8 cellular contexts compared by ENCODE assay signal in the genomic region with DNA sequence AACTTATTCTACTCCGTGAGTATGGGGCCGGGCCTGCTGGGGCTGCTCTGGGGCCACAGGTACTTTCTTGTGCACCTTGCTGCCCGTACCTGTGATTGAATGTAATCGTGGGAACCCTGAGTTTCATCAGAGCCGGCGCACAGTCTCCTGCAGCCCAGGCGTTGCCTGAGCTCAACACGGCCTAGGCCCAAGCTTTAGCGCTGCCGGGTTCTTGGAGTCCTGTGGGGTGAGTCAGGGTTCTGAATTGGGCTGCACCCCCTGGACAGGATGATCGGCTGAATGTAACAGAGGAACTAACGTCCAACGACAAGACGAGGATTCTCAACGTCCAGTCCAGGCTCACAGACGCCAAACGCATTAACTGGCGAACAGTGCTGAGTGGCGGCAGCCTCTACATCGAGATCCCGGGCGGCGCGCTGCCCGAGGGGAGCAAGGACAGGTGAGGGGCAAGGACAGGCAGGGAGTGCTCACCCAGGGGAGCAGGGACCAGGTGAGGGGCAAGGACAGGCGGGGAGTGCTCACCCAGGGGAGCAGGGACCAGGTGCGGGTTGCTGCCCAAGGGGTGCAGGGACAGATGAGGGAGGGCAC. TPM values are rescaled to one million over a fixed set of nuclear protein-coding genes. Genes with fewer than 3 reads are reported as not detected.
A peak's percentile ranks its signal among the peaks of the same experiment; 100 is the strongest.
DNase-seq lines count a peak whose midpoint lies in the region; ATAC-seq and TF ChIP-seq lines count a peak whose summit lies in the region.

No MANE protein-coding gene starts in this region.

- no peak for ATAC-seq in GM18907 (IDR thresholded peaks at IDR 0.05; ENCODE audit: unreplicated experiment)

- H3K27me3 ChIP-seq in Karpas-422 (ENCODE audit: low read length) (no peaks in the 10 kb centered on the region), ascending aorta (no peaks in the 10 kb centered on the region), thymus (ENCODE audit: control insufficient read depth, insufficient read depth) (no peaks in the 10 kb centered on the region)

- H3K9me2 ChIP-seq in Karpas-422 (replicated peaks; ENCODE audit: insufficient read depth, low read length) = no peaks in the 10 kb centered on the region

- peak overlapping the region; percentile 100 for H3K9ac ChIP-seq in Karpas-422 (ENCODE audit: low read length)

- no peak overlapping the region for H2AFZ ChIP-seq in Karpas-422 (ENCODE audit: low read length)

- peaks cover 30% of the 10 kb centered on the region for H3K79me2 ChIP-seq in Karpas-422 (ENCODE audit: low read length)

- H4K20me1 ChIP-seq in Karpas-422 (ENCODE audit: insufficient read depth, low read depth, low read length) = peaks cover 46% of the 10 kb centered on the region

- H3K27ac ChIP-seq in C4-2B (peak overlapping the region; percentile 96), Karpas-422 (ENCODE audit: low read length) (peak overlapping the region; percentile 94), ascending aorta (peak overlapping the region; percentile 99 to 100), thymus (ENCODE audit: low read depth) (peak overlapping the region; percentile 46)

- H3K4me3 ChIP-seq in Karpas-422 (ENCODE audit: low read length) (peak overlapping the region; percentile 100), ascending aorta (peak overlapping the region; percentile 95 to 96), thymus (ENCODE audit: low read length) (peak overlapping the region; percentile 100)

- H3K4me2 ChIP-seq in Karpas-422 (ENCODE audit: low read depth, low read length, poor library complexity, severe bottlenecking) = peak overlapping the region; percentile 74

- peaks cover 42% of the 10 kb centered on the region for H3K4me1 ChIP-seq in Karpas-422 (ENCODE audit: low read length)
- H3K4me1 ChIP-seq in ascending aorta = peaks cover 22 to 44% of the 10 kb centered on the region in 2 donors
- H3K4me1 ChIP-seq in thymus (ENCODE audit: control insufficient read depth, insufficient read depth, low read length) = peaks cover 14% of the 10 kb centered on the region

- intact Hi-C loops in ascending aorta (cut with DNase I) = loop anchor here (2.0 kb wide), 1 partner anchor 57 kb away; the partner anchor contains the start of genes LSM7 and SPPL2B

- 65% methylated on average over 27 of the region's 27 CpGs for WGBS in thymus

- H3K36me3 ChIP-seq in Karpas-422 (ENCODE audit: insufficient read depth, low read length) (peaks cover 24% of the 10 kb centered on the region), ascending aorta (peaks cover 26 to 33% of the 10 kb centered on the region in 2 donors), thymus (ENCODE audit: control insufficient read depth, insufficient read depth) (peaks cover 30% of the 10 kb centered on the region)

- DNase-seq in Karpas-422 (peak; percentile 46), ascending aorta (ENCODE audit: low spot score in 2 of 2) (peak in 1 of 2 donors; percentile 75), kidney tubule cell (ENCODE audit: low spot score) (peak; percentile 82), NCI-H1048 (lab: John Stamatoyannopoulos, UW) (no peak), SIG-M5 treated with dmso at 0.1 percent for 504 hours (lab: John Stamatoyannopoulos, UW; ENCODE audit: unreplicated experiment) (no peak)

- H3K9me3 ChIP-seq in Karpas-422 (ENCODE audit: low read length) (no peaks in the 10 kb centered on the region), ascending aorta (no peaks in the 10 kb centered on the region), thymus (ENCODE audit: control insufficient read depth) (no peaks in the 10 kb centered on the region)

- TF ChIP-seq CTCF in C4-2B (conservative IDR thresholded peaks at IDR 0.05) (no peak), ascending aorta (IDR thresholded peaks at IDR 0.05) (no peak)

RNA-seq across cellular contexts. Expression of gene PEAK3, which starts 10.4 kb away (rescaled TPM):
- total RNA-seq in Karpas-422 (2014; rRNA removed; shearing (Covaris generic); ENCODE audit: low replicate concordance) = not detected in 2 replicates
- 4.7 TPM for total RNA-seq in ascending aorta
- 0.34 TPM for polyA plus RNA-seq in thymus

RNA-seq across cellular contexts. Expression of gene JSRP1, which starts 15.4 kb away (rescaled TPM):
- total RNA-seq in Karpas-422 (2014; rRNA removed; shearing (Covaris generic); ENCODE audit: low replicate concordance) = not detected in 2 replicates
- not detected for total RNA-seq in ascending aorta
- polyA plus RNA-seq in thymus = 1.3 TPM

RNA-seq across cellular contexts. Expression of gene AMH, which starts 22.5 kb away (rescaled TPM):
- total RNA-seq in Karpas-422 (2014; rRNA removed; shearing (Covaris generic); ENCODE audit: low replicate concordance) = 1.9 and 7.2 TPM in 2 replicates
- total RNA-seq in ascending aorta = not detected
- polyA plus RNA-seq in thymus = 2.2 TPM

RNA-seq across cellular contexts. Expression of gene SF3A2, which starts 35.0 kb away (rescaled TPM):
- 27.2 and 55.8 TPM in 2 replicates for total RNA-seq in Karpas-422 (2014; rRNA removed; shearing (Covaris generic); ENCODE audit: low replicate concordance)
- 21.3 TPM for total RNA-seq in ascending aorta
- polyA plus RNA-seq in thymus = 51.1 TPM

RNA-seq across cellular contexts. Expression of gene PLEKHJ1, which starts 35.5 kb away (rescaled TPM):
- 57.4 and 136 TPM in 2 replicates for total RNA-seq in Karpas-422 (2014; rRNA removed; shearing (Covaris generic); ENCODE audit: low replicate concordance)
- 23.9 TPM for total RNA-seq in ascending aorta
- polyA plus RNA-seq in thymus = 97.7 TPM

Comparison
In these comparisons a context has a peak if more than half of its experiments do, and no peak if none do; other contexts are left out.
1. H3K27ac ChIP-seq: peak in every context shown above with its lines; median percentile 100 in ascending aorta; 96 in C4-2B; 94 in Karpas-422; 46 in thymus.
2. DNase-seq: peak in Karpas-422 (single experiment) and kidney tubule cell (single experiment); none in NCI-H1048 (single experiment) and SIG-M5 treated with dmso at 0.1 percent for 504 hours (single experiment).
3. Peak in every context shown above with its lines, with median percentiles within 50 percentile points of each other: H3K4me3 ChIP-seq.